Comparison of ENCODE assay signal across 8 cellular contexts in genomic region chr2:228425411-228426060, GRCh38.
A peak's percentile ranks its signal among the peaks of the same experiment; 100 is the strongest.
DNase-seq lines count a peak whose midpoint lies in the region; ATAC-seq and TF ChIP-seq lines count a peak whose summit lies in the region.
"Not testable (repeated sequence)": the region's sequence is repeated elsewhere in the genome, so short reads cannot be mapped to it uniquely, and the experiment has no call there.

No MANE protein-coding gene starts in this region.

- H3K79me2 ChIP-seq in H9 (ENCODE audit: insufficient read depth, low read length); PC-9 (ENCODE audit: low read depth): not testable (repeated sequence)

- not testable (repeated sequence) for H3T11ph ChIP-seq in H9 (ENCODE audit: low read length)

- not testable (repeated sequence) for H2AK5ac ChIP-seq in H9 (ENCODE audit: insufficient read length, low read length)

- no CpG with 5 or more reads among the region's 31 CpGs for WGBS in H9 (ENCODE audit: extremely low coverage, insufficient read length, low lambda C conversion rate)

- not testable (repeated sequence) for H2BK20ac ChIP-seq in H9 (ENCODE audit: low read depth, low read length, poor library complexity, severe bottlenecking)

- H3K4me2 ChIP-seq in H9 (ENCODE audit: insufficient read depth, insufficient read length, low read length): not testable (repeated sequence)
- H3K4me2 ChIP-seq in PC-9: peak overlapping the region; percentile 72

- not testable (repeated sequence) for H3K27me3 ChIP-seq in H9 (ENCODE audit: insufficient read depth, low read length); PC-9 (ENCODE audit: insufficient read depth, low read depth)

- not testable (repeated sequence) for H3K56ac ChIP-seq in H9 (ENCODE audit: insufficient read length, low read depth, low read length)

- peaks cover 12 to 14% of the 10 kb centered on the region in 2 experiments for H3K4me1 Mint-ChIP-seq in H9

- ATAC-seq in left ventricle myocardium superior: not testable (repeated sequence)

- H3K4ac ChIP-seq in H9 (ENCODE audit: low read depth, low read length): not testable (repeated sequence)

- not testable (repeated sequence) for H4K91ac ChIP-seq in H9 (ENCODE audit: insufficient read length, low read depth, low read length)

- BruUV-seq in PC-9 (replicated peaks; lab: Mats Ljungman, UMichigan): not testable (repeated sequence)

- not testable (repeated sequence) for H2BK120ac ChIP-seq in H9 (ENCODE audit: low read depth, low read length, poor library complexity, severe bottlenecking)

- H2BK12ac ChIP-seq in H9 (ENCODE audit: insufficient read length, low read depth, low read length): not testable (repeated sequence)

- H4K8ac ChIP-seq in H9 (replicated peaks; ENCODE audit: insufficient read length, low read depth, low read length): not testable (repeated sequence)

- not testable (repeated sequence) for H3K27me3 Mint-ChIP-seq in H9 (ENCODE audit: low read depth)

- H3K36me3 ChIP-seq in PC-9 (ENCODE audit: low read depth): not testable (repeated sequence)

- CTCF ChIA-PET in PC-9 (lab: Charles Lee): interaction anchor here (0.5 kb wide), 1 partner anchor 1734 kb away, joined by 4 read pairs; no protein-coding TSS in a partner anchor

- H3K36me3 Mint-ChIP-seq in H9 (ENCODE audit: insufficient read depth in 1 of 3, low read depth in 3 of 3): peaks cover 10 to 33% (median 15%) of the 10 kb centered on the region in 3 experiments; a peak in 6 of 7 replicates

- H3K9me2 ChIP-seq in PC-9 (ENCODE audit: insufficient read depth): not testable (repeated sequence)

- H4K5ac ChIP-seq in H9 (ENCODE audit: insufficient read length, low read depth, low read length): not testable (repeated sequence)

- POLR2A ChIA-PET in PC-9 (lab: Charles Lee; ENCODE audit: unreplicated experiment): not testable (repeated sequence)

- peak overlapping the region; percentile 20 to 94 (median 67); a peak in 3 of 7 replicates for H3K27ac Mint-ChIP-seq in H9

- H3K9me3 Mint-ChIP-seq in H9: peaks cover 33 to 35% of the 10 kb centered on the region in 2 experiments

- peak overlapping the region; percentile 40 to 43; a peak in 3 of 5 replicates for H3K4me3 Mint-ChIP-seq in H9

- not testable (repeated sequence) for H4K20me1 ChIP-seq in H9 (ENCODE audit: control insufficient read depth, insufficient read depth, insufficient read length); PC-9 (ENCODE audit: insufficient read depth)

- H3K9ac ChIP-seq in H9 (ENCODE audit: extremely low read depth, insufficient read length, low read length): not testable (repeated sequence)

- H3K27ac ChIP-seq in 22Rv1: peak overlapping the region; percentile 47
- H3K27ac ChIP-seq in H9 (ENCODE audit: insufficient read length, low read depth, low read length): not testable (repeated sequence)
- H3K27ac ChIP-seq in PC-9: peak overlapping the region; percentile 73
- peak overlapping the region; percentile 58 for H3K27ac ChIP-seq in epithelial cell of prostate

- H2BK15ac ChIP-seq in H9 (ENCODE audit: low read depth, low read length): not testable (repeated sequence)

- TF ChIP-seq CTCF in 22Rv1 (IDR thresholded peaks at IDR 0.05); H9 (conservative IDR thresholded peaks at IDR 0.05); PC-9 (conservative IDR thresholded peaks at IDR 0.05): not testable (repeated sequence)

- intact Hi-C loops in PC-9 (cut with micrococcal nuclease; ENCODE audit: unreplicated experiment); left ventricle myocardium superior (cut with micrococcal nuclease): not testable (repeated sequence)

- H3K14ac ChIP-seq in H9 (ENCODE audit: insufficient read depth, low read length): not testable (repeated sequence)

- DNase-seq in DMS53 (lab: John Stamatoyannopoulos, UW): peak; percentile 9
- not testable (repeated sequence) for DNase-seq in H9; epithelial cell of prostate (ENCODE audit: low read depth, low spot score)
- DNase-seq in NCI-H510A (lab: John Stamatoyannopoulos, UW): peak; percentile 22
- DNase-seq in NCI-H748 (lab: John Stamatoyannopoulos, UW; ENCODE audit: unreplicated experiment): peak; percentile 11
- peak; percentile 35 to 85 for DNase-seq in PC-9
- DNase-seq in left ventricle myocardium superior: peak; percentile 21

- peak overlapping the region; percentile 27 for H3K18ac ChIP-seq in H9 (ENCODE audit: insufficient read length, low read depth, low read length)

- H3K4me1 ChIP-seq in H9 (ENCODE audit: insufficient read depth, low read length); PC-9 (replicated peaks; ENCODE audit: insufficient read depth): not testable (repeated sequence)

- not testable (repeated sequence) for H3K23me2 ChIP-seq in H9 (ENCODE audit: insufficient read length, low read depth, low read length, poor library complexity, severe bottlenecking)

- not testable (repeated sequence) for H3K9me3 ChIP-seq in H9 (ENCODE audit: control insufficient read depth, low read depth, low read length)
- peaks cover 10% of the 10 kb centered on the region for H3K9me3 ChIP-seq in PC-9 (ENCODE audit: insufficient read depth, low read depth)

- not testable (repeated sequence) for H3K79me1 ChIP-seq in H9 (ENCODE audit: insufficient read depth, low read depth, low read length, poor library complexity, severe bottlenecking)

- not testable (repeated sequence) for H2AFZ ChIP-seq in H9 (ENCODE audit: low read length)
- peak overlapping the region; percentile 74 for H2AFZ ChIP-seq in PC-9

- H3K23ac ChIP-seq in H9 (ENCODE audit: insufficient read length, low read depth, low read length): not testable (repeated sequence)

- H3F3A ChIP-seq in PC-9 (ENCODE audit: insufficient read depth, low read depth): not testable (repeated sequence)

- peak overlapping the region; percentile 51; the same call in 1 of the 2 replicates for H3K4me3 ChIP-seq in PC-9

- not testable (repeated sequence) for H2BK5ac ChIP-seq in H9 (ENCODE audit: insufficient read length, low read length)
